8 cellular contexts compared by ENCODE assay signal in genomic region chr1:171313319-171313834, GRCh38. TPM values are rescaled to one million over a fixed set of nuclear protein-coding genes. Genes with fewer than 3 reads are reported as not detected.
A peak's percentile ranks its signal among the peaks of the same experiment; 100 is the strongest.
DNase-seq lines count a peak whose midpoint lies in the region; ATAC-seq, FAIRE-seq and TF ChIP-seq lines count a peak whose summit lies in the region.

No MANE protein-coding gene starts in this region.

- no peak overlapping the region for H2AK5ac ChIP-seq in mesenchymal stem cell (ENCODE audit: low read length, severe bottlenecking)

- FAIRE-seq in GM12892 (lab: Jason Lieb, UNC) (peak; percentile 68), D721Med (lab: Jason Lieb, UNC) (no peak)

- H3K27ac ChIP-seq in Karpas-422 (ENCODE audit: low read length) (no peak overlapping the region), mesenchymal stem cell (ENCODE audit: low read length, poor library complexity, severe bottlenecking) (peak overlapping the region; percentile 35)

- H3K4me3 ChIP-seq in Karpas-422 (ENCODE audit: low read length), result no peak overlapping the region
- no peak overlapping the region for H3K4me3 ChIP-seq in mesenchymal stem cell (ENCODE audit: insufficient read depth in 1 of 2, low read depth in 1 of 2, low read length in 2 of 2)

- DNase-seq in GM12892 (ENCODE audit: insufficient read length) (no peak), Karpas-422 (no peak), mesenchymal stem cell (no peak), NCI-H2029 (lab: John Stamatoyannopoulos, UW) (no peak), D721Med (ENCODE audit: insufficient read length, low spot score) (no peak), NCI-H2107 treated with DMSO at 0.1 percent for 48 hours (lab: John Stamatoyannopoulos, UW; ENCODE audit: unreplicated experiment) (no peak), NCI-H446 treated with DMSO at 0.1 percent for 48 hours (lab: John Stamatoyannopoulos, UW) (no peak)

- H3K9ac ChIP-seq in Karpas-422 (ENCODE audit: low read length), result peak overlapping the region; percentile 43
- H3K9ac ChIP-seq in mesenchymal stem cell (ENCODE audit: low read length), result peak overlapping the region; percentile 54

- H3K4me1 ChIP-seq in Karpas-422 (ENCODE audit: low read length), result peaks cover 14% of the 10 kb centered on the region
- H3K4me1 ChIP-seq in mesenchymal stem cell (ENCODE audit: control insufficient read depth, insufficient read depth, low read depth, low read length), result no peaks in the 10 kb centered on the region

- no peaks in the 10 kb centered on the region for H3K9me2 ChIP-seq in Karpas-422 (replicated peaks; ENCODE audit: insufficient read depth, low read length)

- no peak overlapping the region for H3K18ac ChIP-seq in mesenchymal stem cell (ENCODE audit: low read depth in 1 of 2, low read length in 2 of 2)

- no peak overlapping the region for H2BK120ac ChIP-seq in mesenchymal stem cell (ENCODE audit: low read depth, low read length)

- H4K91ac ChIP-seq in mesenchymal stem cell (ENCODE audit: low read length), result no peak overlapping the region

- no peak for TF ChIP-seq POLR2A in GM12892 (IDR thresholded peaks at IDR 0.05; ENCODE audit: low read depth, low read length)

- H3K4me2 ChIP-seq in Karpas-422 (ENCODE audit: low read depth, low read length, poor library complexity, severe bottlenecking), result peak overlapping the region; percentile 48
- peak overlapping the region; percentile 14 for H3K4me2 ChIP-seq in mesenchymal stem cell (ENCODE audit: low read length, poor library complexity, severe bottlenecking)

- H3K9me3 ChIP-seq in Karpas-422 (ENCODE audit: low read length), result no peaks in the 10 kb centered on the region
- no peaks in the 10 kb centered on the region for H3K9me3 ChIP-seq in mesenchymal stem cell (ENCODE audit: control insufficient read depth, low read length)

- H4K8ac ChIP-seq in mesenchymal stem cell (ENCODE audit: low read length), result no peak overlapping the region

- H3K27me3 ChIP-seq in Karpas-422 (ENCODE audit: low read length) (no peaks in the 10 kb centered on the region), mesenchymal stem cell (ENCODE audit: control insufficient read depth in 1 of 2, insufficient read depth in 1 of 2, low read length in 2 of 2) (no peaks in the 10 kb centered on the region)

- no peaks in the 10 kb centered on the region for H3K79me1 ChIP-seq in mesenchymal stem cell (replicated peaks; ENCODE audit: low read length, poor library complexity, severe bottlenecking)

- H3K23ac ChIP-seq in mesenchymal stem cell (ENCODE audit: low read length in 2 of 2), result no peak overlapping the region

- ATAC-seq in GM21529 (IDR thresholded peaks at IDR 0.05; ENCODE audit: unreplicated experiment), result peak; percentile 49

- peak overlapping the region in 1 of 2 experiments; percentile 54 for H2BK12ac ChIP-seq in mesenchymal stem cell (ENCODE audit: low read length in 2 of 2)

- no peak for TF ChIP-seq CTCF in D721Med (IDR thresholded peaks at IDR 0.05; ENCODE audit: insufficient read depth, missing control alignments)

- no peak overlapping the region for H3K4ac ChIP-seq in mesenchymal stem cell (ENCODE audit: low read depth in 1 of 2, low read length in 2 of 2)

- H2AFZ ChIP-seq in Karpas-422 (ENCODE audit: low read length) (peak overlapping the region; percentile 96; the same call in 1 of the 2 replicates), mesenchymal stem cell (ENCODE audit: low read depth, low read length) (no peak overlapping the region)

- H2BK15ac ChIP-seq in mesenchymal stem cell (ENCODE audit: low read depth, poor library complexity, severe bottlenecking), result no peak overlapping the region

- H3K36me3 ChIP-seq in Karpas-422 (ENCODE audit: insufficient read depth, low read length), result no peaks in the 10 kb centered on the region
- H3K36me3 ChIP-seq in mesenchymal stem cell (ENCODE audit: control insufficient read depth in 1 of 2, insufficient read depth in 2 of 2, low read depth in 1 of 2, low read length in 2 of 2), result no peaks in the 10 kb centered on the region

- 33% methylated on average over 1 of the region's 1 CpG for WGBS in mesenchymal stem cell

- no peaks in the 10 kb centered on the region for H3K79me2 ChIP-seq in Karpas-422 (ENCODE audit: low read length)

- no peak overlapping the region for H2BK5ac ChIP-seq in mesenchymal stem cell (ENCODE audit: low read depth, low read length, poor library complexity, severe bottlenecking)

- H3K14ac ChIP-seq in mesenchymal stem cell (ENCODE audit: low read length in 2 of 2), result no peak overlapping the region

- H4K20me1 ChIP-seq in Karpas-422 (ENCODE audit: insufficient read depth, low read depth, low read length), result no peaks in the 10 kb centered on the region

RNA-seq across cellular contexts. Expression of gene FMO4, which starts 0.6 kb away (rescaled TPM):
- polyA plus RNA-seq in GM12892 (2012; ENCODE audit: missing spikeins), result 5.0 TPM
- 4.5 and 4.6 TPM in 2 replicates for total RNA-seq in Karpas-422 (2014; rRNA removed; shearing (Covaris generic); ENCODE audit: low replicate concordance)
- 1.2 TPM for polyA plus RNA-seq in mesenchymal stem cell (2013, experiment 1 of 2)
- 1.1 TPM for polyA plus RNA-seq in mesenchymal stem cell (2013, experiment 2 of 2)
